24 cellular contexts compared by ENCODE assay signal in the genomic region with DNA sequence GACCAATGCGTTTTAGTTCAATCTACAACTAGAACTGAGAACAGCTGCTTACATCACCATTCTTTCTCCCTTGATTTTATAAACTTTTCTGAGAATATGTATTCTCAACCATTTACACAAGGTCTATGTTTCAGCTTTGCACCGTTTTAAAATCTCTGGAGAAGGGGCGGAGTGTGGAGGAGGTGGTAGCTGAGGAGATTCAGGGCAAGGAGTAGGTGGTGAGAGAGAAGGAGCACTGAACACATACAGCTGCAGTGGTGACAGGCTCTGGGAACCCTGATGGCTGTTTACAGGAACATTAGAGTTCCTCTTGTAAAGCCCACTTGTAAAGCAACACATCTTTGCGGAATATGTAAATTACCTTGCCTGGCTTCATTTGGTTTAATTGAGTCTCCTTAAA.
"Had no signal": no experiment of that assay in that cellular context is flagged by ENCODE, and none has a peak within 500 bp of the region (broad histone marks: within the 10 kb centered on the region; RNA-seq: fewer than 3 reads in every experiment).

No MANE protein-coding gene starts in this region.

- H3K9me3 Mint-ChIP-seq: activated naive CD4-positive, alpha-beta T cell treated with anti-CD3 and anti-CD28 coated beads for 36 hours; activated naive CD8-positive, alpha-beta T cell treated with anti-CD3 and anti-CD28 coated beads for 36 hours; activated T-helper 1 cell treated with anti-CD3 and anti-CD28 coated beads, Interleukin-12 subunit alpha, Interleukin-12 subunit beta, Interleukin-2, Interleukin-4 antibody, amounts not matched to agents 30 ng/mL and 10 ng/mL and 1 ng/mL, durations not matched to agents 14 hours and 24 hours and 36 hours; brain; effector memory CD8-positive, alpha-beta T cell had no signal

- ATAC-seq: activated CD4-positive, CD25-positive, alpha-beta regulatory T cell treated with anti-CD3 and anti-CD28 coated beads, Interleukin-2, amount 50 U/mL, for 24 hours; effector memory CD8-positive, alpha-beta T cell; gastrocnemius medialis; left cardiac atrium; right cardiac atrium; stimulated activated naive CD8-positive, alpha-beta T cell treated with anti-CD3 and anti-CD28 coated beads, Interleukin-15, Interleukin-2, amounts not matched to agents 100 U/mL and 50 U/mL, for 24 hours had no signal

- H3K4me3 Mint-ChIP-seq: activated naive CD4-positive, alpha-beta T cell treated with anti-CD3 and anti-CD28 coated beads for 36 hours; activated naive CD8-positive, alpha-beta T cell treated with anti-CD3 and anti-CD28 coated beads for 36 hours; activated T-helper 1 cell treated with anti-CD3 and anti-CD28 coated beads, Interleukin-12 subunit alpha, Interleukin-12 subunit beta, Interleukin-2, Interleukin-4 antibody, amounts not matched to agents 30 ng/mL and 10 ng/mL and 1 ng/mL, durations not matched to agents 14 hours and 24 hours and 36 hours; brain; effector memory CD8-positive, alpha-beta T cell had no signal

- DNase-seq: activated CD4-positive, alpha-beta T cell treated with anti-CD3 and anti-CD28 coated beads for 48 hours; activated CD4-positive, alpha-beta T cell treated with anti-CD3 and anti-CD28 coated beads, Interleukin-2, amount 50 U/mL, for 48 hours; activated CD8-positive, alpha-beta memory T cell treated with anti-CD3 and anti-CD28 coated beads, Interleukin-2, amount 50 U/mL, for 4 hours; activated effector memory CD4-positive, alpha-beta T cell treated with anti-CD3 and anti-CD28 coated beads, Interleukin-2, amount 50 U/mL, for 16 hours; activated naive CD4-positive, alpha-beta T cell treated with anti-CD3 and anti-CD28 coated beads for 36 hours; activated naive CD8-positive, alpha-beta T cell treated with anti-CD3 and anti-CD28 coated beads for 36 hours; activated T-cell treated with anti-CD3 and anti-CD28 coated beads, Interleukin-2, amount 50 U/mL, for 1 hour; adrenal gland; cerebellar nuclear complex; effector memory CD8-positive, alpha-beta T cell; erythroblast; gastrocnemius medialis; glutamatergic neuron; left cardiac atrium; left ventricle myocardium superior; naive B cell; right cardiac atrium; stimulated activated CD4-positive, alpha-beta T cell treated with anti-CD3 and anti-CD28 coated beads, Interleukin-15, amount 100 ng/mL, for 24 hours; stimulated activated CD4-positive, alpha-beta T cell treated with anti-CD3 and anti-CD28 coated beads, Interleukin-2, amount 100 ng/mL, for 24 hours; stimulated activated naive CD8-positive, alpha-beta T cell treated with anti-CD3 and anti-CD28 coated beads, Interleukin-15, Interleukin-2, amounts not matched to agents 100 U/mL and 50 U/mL, for 24 hours; trophoblast cell had no signal

- H3K27ac Mint-ChIP-seq: activated naive CD4-positive, alpha-beta T cell treated with anti-CD3 and anti-CD28 coated beads for 36 hours; activated naive CD8-positive, alpha-beta T cell treated with anti-CD3 and anti-CD28 coated beads for 36 hours; activated T-helper 1 cell treated with anti-CD3 and anti-CD28 coated beads, Interleukin-12 subunit alpha, Interleukin-12 subunit beta, Interleukin-2, Interleukin-4 antibody, amounts not matched to agents 30 ng/mL and 10 ng/mL and 1 ng/mL, durations not matched to agents 14 hours and 24 hours and 36 hours; brain; effector memory CD8-positive, alpha-beta T cell; naive B cell had no signal

- H3K36me3 Mint-ChIP-seq: activated naive CD8-positive, alpha-beta T cell treated with anti-CD3 and anti-CD28 coated beads for 36 hours; naive B cell had no signal

- H3K27me3 Mint-ChIP-seq: brain had no signal

- H3K4me1 Mint-ChIP-seq: activated naive CD8-positive, alpha-beta T cell treated with anti-CD3 and anti-CD28 coated beads for 36 hours; brain; naive B cell had no signal
